ENCODE assay signal across 8 cellular contexts in genomic region chr14:23057757-23058653, GRCh38. TPM values are rescaled to one million over a fixed set of nuclear protein-coding genes. Genes with fewer than 3 reads are reported as not detected.
DNase-seq lines count a peak whose midpoint lies in the region; ATAC-seq and TF ChIP-seq lines count a peak whose summit lies in the region.

No MANE protein-coding gene starts in this region.

- peak overlapping the region; percentile 92 for H2AK9ac ChIP-seq in IMR-90 (replicated peaks; ENCODE audit: low read depth, low read length, poor library complexity)

- H3K23ac ChIP-seq in IMR-90 (ENCODE audit: low read depth, low read length): peak overlapping the region; percentile 75; the same call in 1 of the 2 replicates

- H3K36me3 ChIP-seq in BLaER1 (peaks cover 51% of the 10 kb centered on the region), IMR-90 (ENCODE audit: control insufficient read depth, insufficient read depth, low read length) (peaks cover 41% of the 10 kb centered on the region), fibroblast of lung (ENCODE audit: control insufficient read depth, insufficient read depth, low read length) (peaks cover 25% of the 10 kb centered on the region), stomach smooth muscle (ENCODE audit: control insufficient read depth in 2 of 2, insufficient read depth in 2 of 2, low read length in 2 of 2) (peaks cover 23 to 30% of the 10 kb centered on the region in 2 donors)

- DNase-seq in IMR-90 (peak; percentile 76), activated T-cell treated with anti-CD3 and anti-CD28 coated beads for 1 hour (ENCODE audit: low read depth) (peak; percentile 86), fibroblast of lung (ENCODE audit: low read depth in 2 of 2) (peak; percentile 73 to 81), SHP77 (lab: John Stamatoyannopoulos, UW) (no peak)

- H2BK20ac ChIP-seq in IMR-90 (ENCODE audit: low read depth, low read length): no peak overlapping the region

- peak overlapping the region; percentile 78 for H2AK5ac ChIP-seq in IMR-90 (ENCODE audit: low read depth, low read length)

- H3K4ac ChIP-seq in IMR-90 (ENCODE audit: low read depth, low read length): peak overlapping the region; percentile 85

- ATAC-seq in GM21423 (IDR thresholded peaks at IDR 0.05; ENCODE audit: unreplicated experiment) (peak; percentile 62), IMR-90 (ENCODE audit: low read depth) (peak; percentile 55)

- peak; percentile 89 for TF ChIP-seq CTCF in IMR-90 (conservative IDR thresholded peaks at IDR 0.05; ENCODE audit: low read depth, low read length)
- peak; percentile 90 to 92 for TF ChIP-seq CTCF in fibroblast of lung (conservative IDR thresholded peaks at IDR 0.05 in 1 of 2, IDR thresholded peaks at IDR 0.05 in 1 of 2; ENCODE audit: low read depth in 1 of 2, low read length in 2 of 2)
- TF ChIP-seq CTCF in nephron (IDR thresholded peaks at IDR 0.05; ENCODE audit: unreplicated experiment in 3 of 3): peak; percentile 89 to 97 (median 94)

- H4K8ac ChIP-seq in IMR-90 (ENCODE audit: low read depth in 2 of 2, low read length in 2 of 2): no peak overlapping the region

- in situ Hi-C loops in IMR-90 (cut with MboI; ENCODE audit: low sequenced_read_pairs): no loop called here

- peak overlapping the region; percentile 89 for H2AFZ ChIP-seq in IMR-90 (replicated peaks; ENCODE audit: low read length, poor library complexity)
- H2AFZ ChIP-seq in fibroblast of lung (ENCODE audit: low read length): no peak overlapping the region

- no peak overlapping the region for H4K5ac ChIP-seq in IMR-90 (ENCODE audit: low read depth, low read length)

- peaks cover 5% of the 10 kb centered on the region; the same call in 1 of the 2 replicates for H3K9me1 ChIP-seq in IMR-90 (ENCODE audit: insufficient read depth, low read length)

- peaks cover 31% of the 10 kb centered on the region for H3K4me1 Mint-ChIP-seq in nephron

- H3K27me3 ChIP-seq in BLaER1 (0 out of 2 replicates have a peak, but pooled peaks cover 7% of the 10 kb centered on the region), IMR-90 (ENCODE audit: control insufficient read depth, insufficient read depth, low read length) (no peaks in the 10 kb centered on the region), fibroblast of lung (ENCODE audit: control insufficient read depth, insufficient read depth, low read length) (no peaks in the 10 kb centered on the region), stomach smooth muscle (ENCODE audit: control insufficient read depth in 1 of 2, insufficient read depth in 2 of 2, low read length in 2 of 2) (no peaks in the 10 kb centered on the region)

- peaks cover 6% of the 10 kb centered on the region for H3K79me2 ChIP-seq in fibroblast of lung (ENCODE audit: control insufficient read depth, insufficient read depth, low read length)

- 0 out of 2 replicates have a peak overlapping the region, but pooled peaks have one; percentile 22 for H3K56ac ChIP-seq in IMR-90 (ENCODE audit: extremely low read depth, insufficient read depth, low read length)

- intact Hi-C loops in IMR-90 (cut with micrococcal nuclease): loop anchor here (1.0 to 2.0 kb wide), 4 partner anchors 64 to 501 kb away; no protein-coding TSS in a partner anchor

- no peak overlapping the region for H3K18ac ChIP-seq in IMR-90 (ENCODE audit: low read depth, low read length)

- peak overlapping the region; percentile 51 to 75 (median 73) for H3K27ac Mint-ChIP-seq in nephron

- no TSS peak for BruUV-seq in IMR-90 (replicated peaks; lab: Mats Ljungman, UMichigan)

- H3K36me3 Mint-ChIP-seq in nephron (ENCODE audit: low read depth): peaks cover 39% of the 10 kb centered on the region

- H4K20me1 ChIP-seq in BLaER1: peaks cover 48% of the 10 kb centered on the region
- H4K20me1 ChIP-seq in IMR-90 (ENCODE audit: insufficient read depth, low read length): peaks cover 21% of the 10 kb centered on the region
- no peaks in the 10 kb centered on the region for H4K20me1 ChIP-seq in fibroblast of lung (ENCODE audit: control insufficient read depth, extremely low read depth, insufficient read depth, low read length)

- 0 out of 2 replicates have a peak overlapping the region, but pooled peaks have one; percentile 25 for H4K91ac ChIP-seq in IMR-90 (ENCODE audit: insufficient read depth, low read depth, low read length)

- H3K79me1 ChIP-seq in IMR-90 (ENCODE audit: low read depth in 1 of 2, low read length in 2 of 2): peaks cover 0 to 47% of the 10 kb centered on the region in 2 experiments; a peak in 3 of 4 replicates

- dilution Hi-C loops in IMR-90 (cut with HindIII; ENCODE audit: low sequenced_read_pairs, unreplicated experiment): no loop called here

- H3K4me1 ChIP-seq in BLaER1 (peaks cover 57% of the 10 kb centered on the region), IMR-90 (ENCODE audit: control insufficient read depth, insufficient read depth, low read length) (peaks cover 19% of the 10 kb centered on the region), fibroblast of lung (ENCODE audit: control insufficient read depth, extremely low read depth, insufficient read depth, low read length) (peaks cover 24% of the 10 kb centered on the region), stomach smooth muscle (ENCODE audit: control insufficient read depth, insufficient read depth, low read length) (peaks cover 33% of the 10 kb centered on the region)

- H2BK5ac ChIP-seq in IMR-90 (ENCODE audit: low read depth, low read length, poor library complexity, severe bottlenecking): peak overlapping the region; percentile 41

- H3K4me3 ChIP-seq in BLaER1: peak overlapping the region; percentile 75
- peak overlapping the region; percentile 62 for H3K4me3 ChIP-seq in IMR-90 (ENCODE audit: insufficient read depth, low read depth, low read length)
- H3K4me3 ChIP-seq in fibroblast of lung (replicated peaks in 1 of 4; ENCODE audit: control extremely low read depth in 1 of 4, insufficient read depth in 1 of 4, low read depth in 3 of 4, low read length in 4 of 4): peak overlapping the region; percentile 38 to 63 (median 52)
- peak overlapping the region; percentile 51 to 78 for H3K4me3 ChIP-seq in stomach smooth muscle (ENCODE audit: low read length in 2 of 2)

- peak overlapping the region; percentile 85 to 91 (median 87) for H3K4me3 Mint-ChIP-seq in nephron

- no peak overlapping the region for H2BK120ac ChIP-seq in IMR-90 (ENCODE audit: low read depth, low read length)

- no peak; the same call in 1 of the 2 replicates for TF ChIP-seq POLR2A in IMR-90 (IDR thresholded peaks at IDR 0.05; ENCODE audit: low read depth, low read length)

- CTCF ChIA-PET in IMR-90 (lab: Yijun Ruan, JAX): interaction anchor here (0.6 to 2.2 kb wide), 12 partner anchors 11 to 82 kb away, joined by 3 to 17 read pairs (median 4); partner anchors contain the start of genes ACIN1, C14orf119 and PSMB11

- peak overlapping the region; percentile 77 for H3K9ac ChIP-seq in BLaER1
- H3K9ac ChIP-seq in IMR-90 (ENCODE audit: low read depth, low read length): peak overlapping the region; percentile 73
- peak overlapping the region; percentile 46 for H3K9ac ChIP-seq in fibroblast of lung (ENCODE audit: insufficient read depth, low read length)
- peak overlapping the region in 1 of 2 donors; percentile 49 for H3K9ac ChIP-seq in stomach smooth muscle (ENCODE audit: low read length in 2 of 2)

- POLR2A ChIA-PET in IMR-90 (lab: Charles Lee; ENCODE audit: unreplicated experiment): interaction anchor here (0.6 to 0.8 kb wide), 3 partner anchors 13 to 80 kb away, joined by 3 to 11 read pairs (median 3); no protein-coding TSS in a partner anchor

- peak overlapping the region; percentile 97 for H3K4me2 ChIP-seq in BLaER1
- H3K4me2 ChIP-seq in IMR-90 (ENCODE audit: low read depth, low read length): peak overlapping the region; percentile 87
- H3K4me2 ChIP-seq in fibroblast of lung (ENCODE audit: extremely low read depth, insufficient read depth, low read length): peak overlapping the region; percentile 87

- H3K27ac ChIP-seq in BLaER1 (no peak overlapping the region), IMR-90 (ENCODE audit: insufficient read depth, low read length) (peak overlapping the region; percentile 70), fibroblast of lung (ENCODE audit: insufficient read depth, low read length) (peak overlapping the region; percentile 45), stomach smooth muscle (ENCODE audit: low read length) (peak overlapping the region; percentile 49)

- WGBS in IMR-90 (ENCODE audit: extremely low coverage in 2 of 2, insufficient read length in 1 of 2), 2 experiments: 2% methylated on average over 21 of the region's 51 CpGs; no CpG with 5 or more reads in 1 of the 2 experiments

- peak; percentile 82 for TF ChIP-seq RAD21 in IMR-90 (IDR thresholded peaks at IDR 0.05; ENCODE audit: low read length)

- no peaks in the 10 kb centered on the region for H3K9me3 Mint-ChIP-seq in nephron

- H3K27me3 Mint-ChIP-seq in nephron (ENCODE audit: low read depth): no peaks in the 10 kb centered on the region

- 0 out of 2 replicates have a peak overlapping the region, but pooled peaks have one; percentile 68 for H3K14ac ChIP-seq in IMR-90 (replicated peaks; ENCODE audit: low read depth, low read length)

- H3K9me3 ChIP-seq in BLaER1 (no peaks in the 10 kb centered on the region), IMR-90 (ENCODE audit: control insufficient read depth, insufficient read depth, low read length) (no peaks in the 10 kb centered on the region), fibroblast of lung (ENCODE audit: control insufficient read depth, insufficient read depth, low read depth, low read length) (no peaks in the 10 kb centered on the region), stomach smooth muscle (ENCODE audit: control insufficient read depth in 2 of 2, low read length in 2 of 2) (no peaks in the 10 kb centered on the region)

- H2BK15ac ChIP-seq in IMR-90 (ENCODE audit: low read depth, low read length): no peak overlapping the region

RNA-seq across cellular contexts. Expression of gene CDH24, which starts 0.7 kb away (rescaled TPM):
- total RNA-seq in IMR-90 (2012; rRNA removed) (3.6 and 3.9 TPM in 2 replicates), fibroblast of lung (5.6 and 6.2 TPM in 2 replicates)
- polyA plus RNA-seq in IMR-90 (2012; rRNA removed) (24.4 and 30.0 TPM in 2 replicates), fibroblast of lung (5.0 and 6.5 TPM in 2 replicates)
- 11.1 and 16.7 TPM in 2 replicates for polyA plus RNA-seq in IMR-90 (2012; cell fraction: cytosol; rRNA removed)
- 239 and 468 TPM in 2 replicates for polyA plus RNA-seq in IMR-90 (2012; cell fraction: nucleus; rRNA removed; ENCODE audit: low replicate concordance)
- polyA plus RNA-seq in fibroblast of lung (2012): 5.1 and 6.8 TPM in 2 replicates
- polyA minus RNA-seq in fibroblast of lung (ENCODE audit: low replicate concordance): 12.8 and 23.3 TPM in 2 replicates

RNA-seq across cellular contexts. Expression of gene PSMB11, which starts 16.0 kb away (rescaled TPM):
- total RNA-seq in IMR-90 (2012; rRNA removed) (not detected in 2 replicates), fibroblast of lung (under 0.01 TPM in 1 of 2 replicates, not detected in the other)
- polyA plus RNA-seq in IMR-90 (2012; rRNA removed) (not detected in 2 replicates), fibroblast of lung (not detected in 2 replicates)
- 0.01 TPM in 1 of 2 replicates, not detected in the other for polyA plus RNA-seq in IMR-90 (2012; cell fraction: cytosol; rRNA removed)
- polyA plus RNA-seq in IMR-90 (2012; cell fraction: nucleus; rRNA removed; ENCODE audit: low replicate concordance): not detected in 2 replicates
- not detected in 2 replicates for polyA plus RNA-seq in fibroblast of lung (2012)
- polyA minus RNA-seq in fibroblast of lung (ENCODE audit: low replicate concordance): not detected in 2 replicates

RNA-seq across cellular contexts. Expression of gene PSMB5, which starts 23.3 kb away (rescaled TPM):
- 268 and 310 TPM in 2 replicates for total RNA-seq in IMR-90 (2012; rRNA removed)
- 321 and 335 TPM in 2 replicates for polyA plus RNA-seq in IMR-90 (2012; rRNA removed)
- polyA plus RNA-seq in IMR-90 (2012; cell fraction: cytosol; rRNA removed): 284 and 429 TPM in 2 replicates
- 118 and 128 TPM in 2 replicates for polyA plus RNA-seq in IMR-90 (2012; cell fraction: nucleus; rRNA removed; ENCODE audit: low replicate concordance)
- total RNA-seq in fibroblast of lung: 166 and 204 TPM in 2 replicates
- 237 and 276 TPM in 2 replicates for polyA plus RNA-seq in fibroblast of lung
- 213 and 248 TPM in 2 replicates for polyA plus RNA-seq in fibroblast of lung (2012)
- polyA minus RNA-seq in fibroblast of lung (ENCODE audit: low replicate concordance): 184 and 186 TPM in 2 replicates

RNA-seq across cellular contexts. Expression of gene ACIN1, which starts 36.9 kb away (rescaled TPM):
- total RNA-seq in IMR-90 (2012; rRNA removed): 71.9 and 73.8 TPM in 2 replicates
- polyA plus RNA-seq in IMR-90 (2012; rRNA removed): 167 and 185 TPM in 2 replicates
- polyA plus RNA-seq in IMR-90 (2012; cell fraction: cytosol; rRNA removed): 47.0 and 54.1 TPM in 2 replicates
- 631 and 1,195 TPM in 2 replicates for polyA plus RNA-seq in IMR-90 (2012; cell fraction: nucleus; rRNA removed; ENCODE audit: low replicate concordance)
- total RNA-seq in fibroblast of lung: 58.3 and 75.1 TPM in 2 replicates
- polyA plus RNA-seq in fibroblast of lung: 94.0 and 101 TPM in 2 replicates
- polyA plus RNA-seq in fibroblast of lung (2012): 83.2 and 87.5 TPM in 2 replicates
- polyA minus RNA-seq in fibroblast of lung (ENCODE audit: low replicate concordance): 66.3 and 73.4 TPM in 2 replicates

RNA-seq across cellular contexts. Expression of gene C14orf119, which starts 37.3 kb away (rescaled TPM):
- total RNA-seq in IMR-90 (2012; rRNA removed) (61.9 and 83.7 TPM in 2 replicates), fibroblast of lung (55.0 and 60.4 TPM in 2 replicates)
- polyA plus RNA-seq in IMR-90 (2012; rRNA removed) (74.0 and 86.3 TPM in 2 replicates), fibroblast of lung (96.5 and 115 TPM in 2 replicates)
- polyA plus RNA-seq in IMR-90 (2012; cell fraction: cytosol; rRNA removed): 36.7 and 38.7 TPM in 2 replicates
- polyA plus RNA-seq in IMR-90 (2012; cell fraction: nucleus; rRNA removed; ENCODE audit: low replicate concordance): 13.9 and 46.2 TPM in 2 replicates
- 88.5 and 104 TPM in 2 replicates for polyA plus RNA-seq in fibroblast of lung (2012)
- 89.5 and 118 TPM in 2 replicates for polyA minus RNA-seq in fibroblast of lung (ENCODE audit: low replicate concordance)

Comparison
In these comparisons a context has a peak if more than half of its experiments do, and no peak if none do; other contexts are left out.
1. DNase-seq: peak in IMR-90 (single experiment), activated T-cell treated with anti-CD3 and anti-CD28 coated beads for 1 hour (single experiment) and fibroblast of lung (2 of 2); none in SHP77 (0 of 2).
2. Peak in every context shown above with its lines, with median percentiles within 50 percentile points of each other: H3K4me2 ChIP-seq, H3K4me3 ChIP-seq and CTCF ChIP-seq.